Comparison of ENCODE assay signal across 1 cellular context in genomic region chr1:36162680-36163079, GRCh38.
TF ChIP-seq lines count a peak whose summit lies in the region.

No MANE protein-coding gene starts in this region.

TF ChIP-seq in GM12878, 131 proteins besides CTCF, POLR2A, EP300 and RAD21:
- no peak for TF ChIP-seq ZNF384 (IDR thresholded peaks at IDR 0.05; ENCODE audit: borderline replicate concordance, low read depth, low read length)
- TF ChIP-seq JUND (IDR thresholded peaks at IDR 0.05; ENCODE audit: low read depth, low read length), result no peak
- no peak for TF ChIP-seq TCF12 (IDR thresholded peaks at IDR 0.05; ENCODE audit: low read depth, low read length)
- no peak for TF ChIP-seq MTA3 (IDR thresholded peaks at IDR 0.05; ENCODE audit: borderline replicate concordance, low read length)
- TF ChIP-seq ATF7 (IDR thresholded peaks at IDR 0.05; ENCODE audit: low read depth), result no peak
- TF ChIP-seq PAX8 (IDR thresholded peaks at IDR 0.05), result no peak
- TF ChIP-seq KLF5 (IDR thresholded peaks at IDR 0.05; ENCODE audit: partially characterized antibody), result no peak
